Comparison of ENCODE assay signal across 8 cellular contexts in the genomic region with DNA sequence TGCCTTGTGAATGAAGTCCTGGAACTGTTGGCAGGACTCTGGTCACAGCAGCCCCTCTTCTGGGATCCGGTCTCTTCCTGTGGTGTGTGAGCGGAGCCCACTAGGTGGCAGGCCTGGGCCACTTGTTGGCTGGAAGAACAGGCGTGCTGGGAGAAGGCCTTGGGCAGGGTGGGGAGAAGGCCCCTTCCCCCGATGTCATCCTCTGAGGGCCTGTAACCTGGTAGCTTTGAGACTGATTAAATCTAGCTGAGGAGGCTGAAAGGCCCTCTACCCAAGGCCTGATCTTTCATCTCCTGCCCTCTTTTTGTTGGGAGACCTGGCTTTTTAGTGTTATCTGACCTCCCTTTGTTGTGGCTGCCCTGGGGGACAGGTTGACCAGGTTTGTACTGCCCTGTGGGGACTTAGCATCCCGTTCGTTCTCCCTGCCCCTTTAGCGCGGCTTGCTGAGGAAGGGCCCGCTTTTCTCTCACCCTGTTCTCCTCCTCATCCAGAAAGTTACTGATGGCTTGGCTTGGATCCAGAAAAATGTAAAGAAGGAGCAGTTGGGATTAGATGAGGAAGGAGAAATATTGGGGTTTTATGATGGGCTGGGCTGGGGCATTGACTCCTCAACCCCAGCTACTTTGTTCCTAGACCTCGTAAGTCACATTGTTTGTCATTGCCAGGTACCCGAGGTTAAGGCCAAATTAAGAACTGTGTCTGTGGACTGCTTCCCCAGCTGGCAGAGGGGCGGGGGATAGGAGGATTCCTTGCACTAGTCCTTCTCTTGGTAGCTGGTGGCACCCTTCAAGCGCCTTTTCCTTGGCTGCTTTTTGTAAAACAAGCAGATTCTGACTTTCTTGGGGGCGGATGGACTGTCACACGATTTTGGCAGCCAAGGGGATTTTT.
A peak's percentile ranks its signal among the peaks of the same experiment; 100 is the strongest.
DNase-seq lines count a peak whose midpoint lies in the region; ATAC-seq lines count a peak whose summit lies in the region.

No MANE protein-coding gene starts in this region.

- peak; percentile 76 for ATAC-seq in GM21529 (IDR thresholded peaks at IDR 0.05; ENCODE audit: unreplicated experiment)

- in situ Hi-C loops in T47D (cut with HindIII; ENCODE audit: low pct_unique_long_range_greater_than_20kb, low sequenced_read_pairs): no loop called here

- peak; percentile 70 for DNase-seq in COR-L47 (lab: John Stamatoyannopoulos, UW)
- peak; percentile 63 for DNase-seq in NCI-H146 treated with DMSO at 0.1 percent for 48 hours (lab: John Stamatoyannopoulos, UW; ENCODE audit: unreplicated experiment)
- peak; percentile 60 for DNase-seq in T1000 (lab: John Stamatoyannopoulos, UW)
- DNase-seq in T47D (ENCODE audit: low read depth in 1 of 2, low spot score in 1 of 2): peak; percentile 42 to 81
- DNase-seq in inferior parietal cortex (ENCODE audit: extremely low spot score): peak; percentile 77
- DNase-seq in stimulated activated CD4-positive, alpha-beta T cell treated with anti-CD3 and anti-CD28 coated beads, Interleukin-12 subunit alpha, Interleukin-12 subunit beta, amount 100 ng/mL, for 48 hours (ENCODE audit: low read depth in 2 of 3, low spot score in 1 of 3): peak; percentile 21 to 46 (median 24)
- no peak for DNase-seq in NCI-H1048 (lab: John Stamatoyannopoulos, UW)
